12 cellular contexts compared by ENCODE assay signal in the genomic region with DNA sequence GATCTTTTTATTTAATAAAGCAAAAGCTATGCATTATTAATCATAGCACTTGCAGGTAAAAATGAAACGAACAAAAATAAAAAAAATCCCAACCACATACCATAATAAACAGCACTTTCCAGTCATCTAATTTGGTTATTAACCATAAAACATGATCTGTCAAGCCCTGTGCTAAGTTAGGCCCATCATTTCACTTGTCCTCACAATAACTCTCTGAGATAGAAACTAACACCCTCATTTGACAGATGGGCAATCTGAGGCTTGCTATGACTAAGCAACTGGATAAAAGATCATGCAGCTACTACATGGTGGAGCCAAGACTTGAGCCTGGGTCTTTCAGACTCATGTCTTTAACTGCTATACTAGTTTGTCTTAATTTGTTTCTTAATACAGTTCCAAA. TPM values are rescaled to one million over a fixed set of nuclear protein-coding genes. Genes with fewer than 3 reads are reported as not detected.
DNase-seq lines count a peak whose midpoint lies in the region; ATAC-seq and TF ChIP-seq lines count a peak whose summit lies in the region.
"Had no signal": no experiment of that assay in that cellular context is flagged by ENCODE, and none has a peak within 500 bp of the region (broad histone marks: within the 10 kb centered on the region; RNA-seq: fewer than 3 reads in every experiment).

No MANE protein-coding gene starts in this region.

- H3K79me2 ChIP-seq in GM23338 (replicated peaks; ENCODE audit: insufficient read depth): no peaks in the 10 kb centered on the region; the same call in 1 of the 2 replicates

- H3K27me3 Mint-ChIP-seq in GM23338 (ENCODE audit: insufficient read depth, low read depth, poor library complexity) (peaks cover 3% of the 10 kb centered on the region), nephron progenitor cell (ENCODE audit: low read depth, poor library complexity) (no peaks in the 10 kb centered on the region)

- no peaks in the 10 kb centered on the region; the same call in none of the 2 replicates for H3F3A ChIP-seq in GM23338 (replicated peaks; ENCODE audit: low read depth)

- no peaks in the 10 kb centered on the region for H3K9me3 Mint-ChIP-seq in GM23338
- no peaks in the 10 kb centered on the region for H3K9me3 Mint-ChIP-seq in nephron progenitor cell

- peak; percentile 88 for ATAC-seq in GM18502 (IDR thresholded peaks at IDR 0.05; ENCODE audit: poor library complexity, unreplicated experiment)
- ATAC-seq in GM19351 (IDR thresholded peaks at IDR 0.05; ENCODE audit: unreplicated experiment): peak; percentile 92
- ATAC-seq in HG02870 (IDR thresholded peaks at IDR 0.05; ENCODE audit: unreplicated experiment): peak; percentile 93
- ATAC-seq in HG03571 (IDR thresholded peaks at IDR 0.05; ENCODE audit: unreplicated experiment): peak; percentile 48
- ATAC-seq in GM23338: no peak

- H3K27ac ChIP-seq in GM23338 (ENCODE audit: low read depth): no peak overlapping the region
- H3K27ac ChIP-seq: C4-2B had no signal

- peaks cover 7% of the 10 kb centered on the region for H3K4me1 Mint-ChIP-seq in GM23338
- no peaks in the 10 kb centered on the region for H3K4me1 Mint-ChIP-seq in nephron progenitor cell

- H3K9me2 ChIP-seq in GM23338 (ENCODE audit: insufficient read depth): no peaks in the 10 kb centered on the region

- DNase-seq in NCI-H2196 (lab: John Stamatoyannopoulos, UW; ENCODE audit: unreplicated experiment) (no peak), GM23338 (ENCODE audit: low spot score) (no peak), nephron progenitor cell (no peak)
- no peak for DNase-seq in central memory CD4-positive, alpha-beta T cell
- DNase-seq: occipital lobe; stimulated activated CD4-positive, alpha-beta T cell treated with anti-CD3 and anti-CD28 coated beads, Interleukin-4, amount 100 ng/mL, for 24 hours had no signal

- H3K27ac Mint-ChIP-seq in GM23338 (no peak overlapping the region), nephron progenitor cell (no peak overlapping the region)

- no peak for TF ChIP-seq CTCF in GM23338 (conservative IDR thresholded peaks at IDR 0.05; ENCODE audit: low read depth in 2 of 2)
- TF ChIP-seq CTCF in nephron progenitor cell (IDR thresholded peaks at IDR 0.05): no peak

- H3K4me3 ChIP-seq in GM23338: no peak overlapping the region

- H2AFZ ChIP-seq in GM23338: no peak overlapping the region

- H3K4me1 ChIP-seq in GM23338 (ENCODE audit: insufficient read depth): no peaks in the 10 kb centered on the region

- H3K36me3 ChIP-seq in GM23338 (ENCODE audit: insufficient read depth): peaks cover 37% of the 10 kb centered on the region; the same call in 1 of the 2 replicates

- no peak overlapping the region for H3K4me2 ChIP-seq in GM23338

- H3K36me3 Mint-ChIP-seq in GM23338 (ENCODE audit: low read depth): peaks cover 79% of the 10 kb centered on the region
- H3K36me3 Mint-ChIP-seq in nephron progenitor cell (ENCODE audit: low read depth): peaks cover 71% of the 10 kb centered on the region

- no peak overlapping the region for H3K4me3 Mint-ChIP-seq in GM23338
- no peak overlapping the region for H3K4me3 Mint-ChIP-seq in nephron progenitor cell

- H4K20me1 ChIP-seq in GM23338 (replicated peaks; ENCODE audit: insufficient read depth): no peaks in the 10 kb centered on the region

- no peaks in the 10 kb centered on the region for H3K27me3 ChIP-seq in GM23338 (ENCODE audit: insufficient read depth)

TF ChIP-seq in GM23338, 12 proteins besides CTCF, POLR2A, EP300 and RAD21:
- TF ChIP-seq, protein P1, sequence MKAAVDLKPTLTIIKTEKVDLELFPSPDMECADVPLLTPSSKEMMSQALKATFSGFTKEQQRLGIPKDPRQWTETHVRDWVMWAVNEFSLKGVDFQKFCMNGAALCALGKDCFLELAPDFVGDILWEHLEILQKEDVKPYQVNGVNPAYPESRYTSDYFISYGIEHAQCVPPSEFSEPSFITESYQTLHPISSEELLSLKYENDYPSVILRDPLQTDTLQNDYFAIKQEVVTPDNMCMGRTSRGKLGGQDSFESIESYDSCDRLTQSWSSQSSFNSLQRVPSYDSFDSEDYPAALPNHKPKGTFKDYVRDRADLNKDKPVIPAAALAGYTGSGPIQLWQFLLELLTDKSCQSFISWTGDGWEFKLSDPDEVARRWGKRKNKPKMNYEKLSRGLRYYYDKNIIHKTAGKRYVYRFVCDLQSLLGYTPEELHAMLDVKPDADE (IDR thresholded peaks at IDR 0.05): no peak
TF ChIP-seq in GM23338: peak in this region for 0.

RNA-seq across cellular contexts. Expression of a gene that starts 21.8 kb away (rescaled TPM):
- 116 and 141 TPM in 2 replicates for total RNA-seq in GM23338 (2014; rRNA removed; shearing (Covaris generic))
- polyA plus RNA-seq in GM23338 (2016; fragmentation: Nextera tagmentation; extraction: Ambion mirVana): 58.8 and 64.9 TPM in 2 replicates

RNA-seq across cellular contexts. Expression of a gene that starts 22.2 kb away (rescaled TPM):
- total RNA-seq in GM23338 (2014; rRNA removed; shearing (Covaris generic)): 14.6 and 15.6 TPM in 2 replicates
- polyA plus RNA-seq in GM23338 (2016; fragmentation: Nextera tagmentation; extraction: Ambion mirVana): 11.0 and 11.8 TPM in 2 replicates

RNA-seq across cellular contexts. Expression of a gene that starts 25.5 kb away (rescaled TPM):
- total RNA-seq in GM23338 (2014; rRNA removed; shearing (Covaris generic)): 0.16 TPM in 1 of 2 replicates, not detected in the other
- polyA plus RNA-seq in GM23338 (2016; fragmentation: Nextera tagmentation; extraction: Ambion mirVana): not detected in 2 replicates
- total RNA-seq: fibroblast of villous mesenchyme had no signal
